ENCODE assay signal across 8 cellular contexts in the genomic region with DNA sequence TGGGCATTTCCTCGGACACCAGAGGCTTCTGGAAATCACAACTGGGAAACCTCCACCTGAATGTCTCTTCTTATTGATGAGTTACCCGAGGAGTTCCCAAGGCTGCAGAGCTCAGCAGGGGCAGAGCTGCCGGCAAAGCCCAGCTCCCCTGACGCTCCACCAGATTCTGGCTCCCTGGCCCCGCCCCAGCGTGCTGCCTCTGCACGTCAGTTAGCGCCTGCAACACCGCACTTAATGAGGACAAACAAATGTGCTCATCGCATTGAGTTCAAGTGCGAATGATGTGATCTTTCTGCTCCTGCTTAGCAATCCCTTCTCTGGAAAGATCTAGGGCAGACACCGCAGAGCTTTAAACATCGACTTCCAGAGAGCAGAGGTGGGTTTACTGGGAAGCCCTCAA. TPM values are rescaled to one million over a fixed set of nuclear protein-coding genes. Genes with fewer than 3 reads are reported as not detected.
DNase-seq lines count a peak whose midpoint lies in the region; ATAC-seq, FAIRE-seq and TF ChIP-seq lines count a peak whose summit lies in the region.

No MANE protein-coding gene starts in this region.

- H2AFZ ChIP-seq in H1 (ENCODE audit: low read length) = peak overlapping the region; percentile 98

- H3K4me1 ChIP-seq in H1 (replicated peaks in 1 of 4; ENCODE audit: control insufficient read depth in 3 of 4, insufficient read depth in 4 of 4, low read length in 3 of 4) = peaks cover 0 to 2% (median 0%) of the 10 kb centered on the region in 4 experiments; a peak in 2 of 7 replicates
- peaks cover 15% of the 10 kb centered on the region for H3K4me1 ChIP-seq in muscle layer of colon (ENCODE audit: insufficient read depth, low read length)
- peaks cover 13 to 32% of the 10 kb centered on the region in 2 donors for H3K4me1 ChIP-seq in thyroid gland

- no peak overlapping the region for H2BK12ac ChIP-seq in H1 (ENCODE audit: low read depth, low read length)

- H3K9me3 ChIP-seq in H1 (ENCODE audit: insufficient read depth in 2 of 2, low read depth in 1 of 2, low read length in 1 of 2) = peaks cover 0 to 2% of the 10 kb centered on the region in 2 experiments; a peak in 1 of 4 replicates
- no peaks in the 10 kb centered on the region for H3K9me3 ChIP-seq in muscle layer of colon (ENCODE audit: low read length)
- no peaks in the 10 kb centered on the region for H3K9me3 ChIP-seq in thyroid gland

- intact Hi-C loops in thyroid gland (cut with DNase I) = no loop called here

- H3K4me3 ChIP-seq in HFF-Myc (replicated peaks; ENCODE audit: low read depth, low read length) = no peak overlapping the region
- H3K4me3 ChIP-seq in H1 (ENCODE audit: extremely low read depth in 1 of 4, insufficient read depth in 2 of 4, low read depth in 3 of 4, low read length in 4 of 4) = peak overlapping the region in 3 of 4 experiments; percentile 8 to 43 (median 16); a peak in 5 of 8 replicates
- H3K4me3 ChIP-seq in muscle layer of colon (ENCODE audit: low read depth in 1 of 2, low read length in 2 of 2) = peak overlapping the region; percentile 4 to 24
- H3K4me3 ChIP-seq in thyroid gland (replicated peaks in 1 of 3) = no peak overlapping the region

- TF ChIP-seq RAD21 in H1 (IDR thresholded peaks at IDR 0.05 in 1 of 2, conservative IDR thresholded peaks at IDR 0.05 in 1 of 2; ENCODE audit: low read depth in 2 of 2, low read length in 2 of 2) = no peak

- POLR2A ChIA-PET in H1 (lab: Charles Lee; ENCODE audit: partially characterized antibody) = interaction anchor here (1.2 kb wide), 1 partner anchor 56 kb away, joined by 4 read pairs; a partner anchor contains a TSS

- WGBS in H1 (ENCODE audit: extremely low coverage in 1 of 2, insufficient coverage in 1 of 2, insufficient read length in 1 of 2, insufficient replicate concordance in 2 of 2, low coverage in 1 of 2, low lambda C conversion rate in 2 of 2, missing lambda C conversion rate in 1 of 2), 2 experiments = 11% methylated on average over 13 of the region's 13 CpGs; no CpG with 5 or more reads in 1 of the 2 experiments
- WGBS in thyroid gland, 2 donors = 4 to 17% methylated on average over 13 of the region's 13 CpGs

- H3K79me1 ChIP-seq in H1 (ENCODE audit: low read depth, low read length) = no peaks in the 10 kb centered on the region

- no peak overlapping the region for H3K14ac ChIP-seq in H1 (ENCODE audit: insufficient read length)

- no peaks in the 10 kb centered on the region for H3K79me2 ChIP-seq in H1 (ENCODE audit: control insufficient read depth in 1 of 2, insufficient read depth in 2 of 2, low read length in 2 of 2)

- peak; percentile 82 for FAIRE-seq in H1 (lab: Jason Lieb, UNC)

- TF ChIP-seq CTCF in HFF-Myc (IDR thresholded peaks at IDR 0.05; ENCODE audit: low read depth, low read length, missing control alignments) = no peak
- TF ChIP-seq CTCF in H1 (IDR thresholded peaks at IDR 0.05; ENCODE audit: control extremely low read depth in 1 of 3, insufficient read depth in 1 of 3, low read depth in 1 of 3, low read length in 3 of 3) = no peak
- no peak for TF ChIP-seq CTCF in thyroid gland (IDR thresholded peaks at IDR 0.05)

- H3K27me3 Mint-ChIP-seq in T-helper 1 cell treated with Interleukin-12 subunit alpha and Interleukin-12 subunit beta and Interleukin-4 antibody, amounts not matched to agents 30 μg/mL and 1 μg/mL, for 36 hours (ENCODE audit: low read depth) = peaks cover 34% of the 10 kb centered on the region

- no peaks in the 10 kb centered on the region for H3K23me2 ChIP-seq in H1 (ENCODE audit: low read depth, low read length)

- H4K20me1 ChIP-seq in H1 (replicated peaks in 1 of 2; ENCODE audit: control insufficient read depth in 1 of 2, insufficient read depth in 2 of 2, low read length in 2 of 2) = no peaks in the 10 kb centered on the region

- H2BK120ac ChIP-seq in H1 (replicated peaks; ENCODE audit: low read depth, low read length) = no peak overlapping the region

- no peak for TF ChIP-seq EP300 in H1 (IDR thresholded peaks at IDR 0.05; ENCODE audit: borderline replicate concordance in 1 of 2, low read depth in 2 of 2, low read length in 2 of 2)

- H3K9ac ChIP-seq in H1 (replicated peaks in 1 of 4; ENCODE audit: extremely low read depth in 1 of 4, low read depth in 3 of 4, low read length in 3 of 4) (no peak overlapping the region), muscle layer of colon (ENCODE audit: low read length) (peak overlapping the region; percentile 9)

- H3K36me3 ChIP-seq in H1 (ENCODE audit: control insufficient read depth in 2 of 4, insufficient read depth in 4 of 4, low read length in 3 of 4) (no peaks in the 10 kb centered on the region), muscle layer of colon (ENCODE audit: insufficient read depth, low read length) (no peaks in the 10 kb centered on the region), thyroid gland (no peaks in the 10 kb centered on the region)

- H3K4me1 Mint-ChIP-seq in T-helper 1 cell treated with Interleukin-12 subunit alpha and Interleukin-12 subunit beta and Interleukin-4 antibody, amounts not matched to agents 30 μg/mL and 1 μg/mL, for 36 hours (ENCODE audit: low read depth) = peaks cover 11% of the 10 kb centered on the region

- no peak overlapping the region; the same call in 1 of the 2 replicates for H2BK20ac ChIP-seq in H1 (ENCODE audit: low read length)

- H2BK5ac ChIP-seq in H1 (ENCODE audit: low read depth, low read length) = no peak overlapping the region

- H3K18ac ChIP-seq in H1 (ENCODE audit: extremely low read depth, low read length) = peak overlapping the region; percentile 51; the same call in 1 of the 2 replicates

- no peak overlapping the region for H4K8ac ChIP-seq in H1 (ENCODE audit: extremely low read depth, insufficient read depth, low read length)

- no peaks in the 10 kb centered on the region for H3K9me3 Mint-ChIP-seq in T-helper 1 cell treated with Interleukin-12 subunit alpha and Interleukin-12 subunit beta and Interleukin-4 antibody, amounts not matched to agents 30 μg/mL and 1 μg/mL, for 36 hours

- H4K91ac ChIP-seq in H1 (replicated peaks; ENCODE audit: insufficient read length, low read length) = no peak overlapping the region

- H2BK15ac ChIP-seq in H1 (ENCODE audit: low read length) = no peak overlapping the region

- H3K56ac ChIP-seq in H1 (replicated peaks; ENCODE audit: insufficient read length, low read depth, low read length) = no peak overlapping the region

- DNase-seq in HFF-Myc (ENCODE audit: extremely low read depth, low read depth) (peak; percentile 7), H1 (ENCODE audit: low read depth in 1 of 2, low spot score in 2 of 2) (peak; percentile 33 to 86), thyroid gland (peak; percentile 42 to 46), MV-4-11 (lab: John Stamatoyannopoulos, UW) (no peak), SIG-M5 treated with dmso at 0.1 percent for 504 hours (lab: John Stamatoyannopoulos, UW; ENCODE audit: unreplicated experiment) (no peak)

- peak overlapping the region; percentile 25 for H3K4me3 Mint-ChIP-seq in T-helper 1 cell treated with Interleukin-12 subunit alpha and Interleukin-12 subunit beta and Interleukin-4 antibody, amounts not matched to agents 30 μg/mL and 1 μg/mL, for 36 hours

- no peak overlapping the region for H4K5ac ChIP-seq in H1 (ENCODE audit: insufficient read length, low read depth, low read length)

- no peak overlapping the region for H3K23ac ChIP-seq in H1 (ENCODE audit: insufficient read length)

- peaks cover 1% of the 10 kb centered on the region for H3K36me3 Mint-ChIP-seq in T-helper 1 cell treated with Interleukin-12 subunit alpha and Interleukin-12 subunit beta and Interleukin-4 antibody, amounts not matched to agents 30 μg/mL and 1 μg/mL, for 36 hours (ENCODE audit: low read depth)

- H3K4ac ChIP-seq in H1 (replicated peaks; ENCODE audit: insufficient read length, low read depth, low read length) = no peak overlapping the region

- no peak for ATAC-seq in GM21528 (IDR thresholded peaks at IDR 0.05; ENCODE audit: low FRiP score, unreplicated experiment)

- no peak overlapping the region for H3K27ac Mint-ChIP-seq in T-helper 1 cell treated with Interleukin-12 subunit alpha and Interleukin-12 subunit beta and Interleukin-4 antibody, amounts not matched to agents 30 μg/mL and 1 μg/mL, for 36 hours

- H3K27ac ChIP-seq in H1 (ENCODE audit: low read depth, low read length) (no peak overlapping the region), muscle layer of colon (ENCODE audit: low read depth, low read length) (peak overlapping the region; percentile 69), thyroid gland (no peak overlapping the region)

- H2AK5ac ChIP-seq in H1 (ENCODE audit: low read depth, low read length) = no peak overlapping the region

- peak overlapping the region; percentile 62 to 69 for H3K4me2 ChIP-seq in H1 (ENCODE audit: insufficient read depth in 1 of 2, low read depth in 2 of 2, low read length in 2 of 2)

- CTCF ChIA-PET in H1 (lab: Charles Lee; ENCODE audit: partially characterized antibody) = interaction anchor here (0.5 to 3.1 kb wide), 7 partner anchors 12 to 182 kb away, joined by 3 to 23 read pairs (median 3); no protein-coding TSS in a partner anchor

- no peaks in the 10 kb centered on the region; a peak in 1 of 7 replicates for H3K27me3 ChIP-seq in H1 (replicated peaks in 1 of 4; ENCODE audit: control insufficient read depth in 3 of 4, extremely low read depth in 1 of 4, insufficient read depth in 3 of 4, low read length in 3 of 4)
- no peaks in the 10 kb centered on the region for H3K27me3 ChIP-seq in muscle layer of colon (ENCODE audit: control insufficient read depth in 1 of 2, insufficient read depth in 2 of 2, low read length in 2 of 2)
- no peaks in the 10 kb centered on the region for H3K27me3 ChIP-seq in thyroid gland

- TF ChIP-seq POLR2A in H1 (IDR thresholded peaks at IDR 0.05; ENCODE audit: control extremely low read depth in 1 of 2, low read depth in 2 of 2, low read length in 2 of 2) (no peak), thyroid gland (IDR thresholded peaks at IDR 0.05) (no peak)

TF ChIP-seq in H1, 55 proteins besides CTCF, POLR2A, EP300 and RAD21 (continues in another document):
- TF ChIP-seq RXRA (IDR thresholded peaks at IDR 0.05; ENCODE audit: insufficient read depth, low read depth, low read length) = no peak

RNA-seq across cellular contexts. Expression of a gene that starts 55.5 kb away (rescaled TPM):
- 26.7 and 28.9 TPM in 2 replicates for total RNA-seq in H1 (2021; fragmentation: NEBNext Ultra II Directional; extraction: Animal tissue kit (Norgen Biotek cat#: 25700))
- polyA plus RNA-seq in H1 (2011; rRNA removed) = 4.5 and 6.0 TPM in 2 replicates
- polyA plus RNA-seq in H1 (2011; cell fraction: cytosol; rRNA removed) = 8.9 TPM
- 5.4 TPM for polyA plus RNA-seq in H1 (2011; cell fraction: nucleus; rRNA removed)
- 13.9 to 28.5 TPM (median 18.1 TPM) in 4 replicates for polyA plus RNA-seq in H1 (2012, experiment 1 of 2)
- polyA plus RNA-seq in H1 (2012, experiment 2 of 2) = 2.1 TPM
- polyA plus RNA-seq in H1 (2013, experiment 1 of 2) = 11.1 TPM
- polyA plus RNA-seq in H1 (2013, experiment 2 of 2) = 11.7 TPM
- polyA minus RNA-seq in H1 (2011; rRNA and poly(A)+ RNA removed) = 19.5 and 23.7 TPM in 2 replicates
- 13.4 TPM for polyA minus RNA-seq in H1 (2011; cell fraction: cytosol; rRNA and poly(A)+ RNA removed)
- 66.2 TPM for polyA minus RNA-seq in H1 (2011; cell fraction: nucleus; rRNA and poly(A)+ RNA removed)
- total RNA-seq in thyroid gland = 100 to 1,000 TPM in 1 of 4 donors, 10 to 100 TPM in 3; 72.2 to 105 (median 87.1) TPM

Comparison
In these comparisons a context has a peak if more than half of its experiments do, and no peak if none do; other contexts are left out.
1. DNase-seq: peak in HFF-Myc (single experiment), H1 (2 of 2) and thyroid gland (2 of 2); none in MV-4-11 (single experiment) and SIG-M5 treated with dmso at 0.1 percent for 504 hours (single experiment).
2. H3K4me3 ChIP-seq: peak in H1 (3 of 4) and muscle layer of colon (2 of 2); none in HFF-Myc (single experiment) and thyroid gland (0 of 3).